ENCODE assay signal across 25 cellular contexts in genomic region chr3:172288625-172289024, GRCh38.
DNase-seq lines count a peak whose midpoint lies in the region; ATAC-seq and TF ChIP-seq lines count a peak whose summit lies in the region.
"Had no signal": no experiment of that assay in that cellular context is flagged by ENCODE, and none has a peak within 500 bp of the region (broad histone marks: within the 10 kb centered on the region; RNA-seq: fewer than 3 reads in every experiment).

No MANE protein-coding gene starts in this region.

- ATAC-seq in heart left ventricle (no peak), left ventricle myocardium superior (no peak), WTC11 (no peak), mucosa of descending colon (peak; percentile 8), upper lobe of right lung (peak; percentile 42), aorta (ENCODE audit: low FRiP score) (no peak)
- ATAC-seq: activated CD4-positive, CD25-positive, alpha-beta regulatory T cell treated with anti-CD3 and anti-CD28 coated beads, Interleukin-2, amount 50 U/mL, for 24 hours had no signal

- peaks cover 18% of the 10 kb centered on the region for H3K4me1 Mint-ChIP-seq in WTC11
- H3K4me1 Mint-ChIP-seq: memory B cell had no signal

- DNase-seq in heart left ventricle (no peak), left ventricle myocardium superior (no peak), WTC11 (ENCODE audit: low spot score) (no peak), mucosa of descending colon (no peak), upper lobe of right lung (no peak), aorta (no peak), NCI-H2081 (lab: John Stamatoyannopoulos, UW) (no peak)
- DNase-seq: ACHN; activated CD4-positive, alpha-beta T cell treated with anti-CD3 and anti-CD28 coated beads, Interleukin-2, amount 50 U/mL, for 48 hours; activated effector memory CD4-positive, alpha-beta T cell treated with Interleukin-2 at 50 U/mL for 16 hours; cerebellar nuclear complex; DMS153; H7; NCI-H1417 treated with DMSO at 0.1 percent for 48 hours; NCI-H2081 treated with DMSO at 0.1 percent for 48 hours; NCI-H226; NCI-H69; occipital lobe; psoas muscle; thyroid gland had no signal

- CTCF ChIA-PET in WTC11 (lab: Charles Lee), result interaction anchor here (1.1 to 1.4 kb wide), 2 partner anchors 8 to 45 kb away, joined by 3 to 4 read pairs; no protein-coding TSS in a partner anchor

- peak overlapping the region; percentile 67; the same call in 1 of the 2 replicates for H3K27ac Mint-ChIP-seq in WTC11
- H3K27ac Mint-ChIP-seq: memory B cell; stimulated activated naive CD8-positive, alpha-beta T cell treated with anti-CD3 and anti-CD28 coated beads, Interleukin-15, Interleukin-2, amounts not matched to agents 100 ng/mL and 50 ng/mL, for 24 hours had no signal

- no peak overlapping the region for H3K4me3 Mint-ChIP-seq in WTC11
- H3K4me3 Mint-ChIP-seq: memory B cell; stimulated activated naive CD8-positive, alpha-beta T cell treated with anti-CD3 and anti-CD28 coated beads, Interleukin-15, Interleukin-2, amounts not matched to agents 100 ng/mL and 50 ng/mL, for 24 hours had no signal

- TF ChIP-seq POLR2A in heart left ventricle (IDR thresholded peaks at IDR 0.05), result no peak

- no peaks in the 10 kb centered on the region for H3K9me3 Mint-ChIP-seq in WTC11
- H3K9me3 Mint-ChIP-seq: stimulated activated naive CD8-positive, alpha-beta T cell treated with anti-CD3 and anti-CD28 coated beads, Interleukin-15, Interleukin-2, amounts not matched to agents 100 ng/mL and 50 ng/mL, for 24 hours had no signal

- no peaks in the 10 kb centered on the region for H3K27me3 ChIP-seq in heart left ventricle
- no peaks in the 10 kb centered on the region for H3K27me3 ChIP-seq in upper lobe of right lung
- no peaks in the 10 kb centered on the region for H3K27me3 ChIP-seq in aorta (ENCODE audit: control insufficient read depth in 1 of 2, insufficient read depth in 2 of 2, low read length in 1 of 2)
- H3K27me3 ChIP-seq: SJSA1, thyroid gland had no signal

- POLR2A ChIA-PET in WTC11 (lab: Charles Lee), result no interaction called here

- H3K4me1 ChIP-seq in heart left ventricle, result peaks cover 0 to 87% (median 56%) of the 10 kb centered on the region in 12 donors
- no peaks in the 10 kb centered on the region for H3K4me1 ChIP-seq in mucosa of descending colon (ENCODE audit: low read depth)
- peaks cover 35% of the 10 kb centered on the region for H3K4me1 ChIP-seq in upper lobe of right lung
- peaks cover 3 to 4% of the 10 kb centered on the region in 2 donors for H3K4me1 ChIP-seq in aorta (ENCODE audit: control insufficient read depth in 1 of 2, insufficient read depth in 2 of 2, low read length in 2 of 2)

- H3K4me3 ChIP-seq in heart left ventricle (no peak overlapping the region), mucosa of descending colon (no peak overlapping the region), upper lobe of right lung (no peak overlapping the region), aorta (ENCODE audit: low read length in 2 of 2) (no peak overlapping the region)
- H3K4me3 ChIP-seq: psoas muscle, SJSA1, thyroid gland had no signal

- 55 to 75% (median 69%) methylated on average over 3 of the region's 3 CpGs for whole genome bisulfite sequencing in heart left ventricle, 4 donors
- WGBS in aorta, 2 donors, result 70 to 76% methylated on average over 3 of the region's 3 CpGs

- H3K9me3 ChIP-seq in heart left ventricle (no peaks in the 10 kb centered on the region), mucosa of descending colon (no peaks in the 10 kb centered on the region), upper lobe of right lung (no peaks in the 10 kb centered on the region), aorta (ENCODE audit: control insufficient read depth, low read length) (no peaks in the 10 kb centered on the region)
- H3K9me3 ChIP-seq: psoas muscle, SJSA1, thyroid gland had no signal

- H3K27ac ChIP-seq in heart left ventricle (peak overlapping the region; percentile 42 to 90 (median 76)), upper lobe of right lung (no peak overlapping the region), aorta (ENCODE audit: low read depth in 1 of 2, low read length in 2 of 2) (peak overlapping the region in 1 of 2 donors; percentile 17)
- H3K27ac ChIP-seq: KMS-11, psoas muscle, SJSA1, thyroid gland had no signal

- no peaks in the 10 kb centered on the region for H3K27me3 Mint-ChIP-seq in WTC11 (ENCODE audit: low read depth)
- H3K27me3 Mint-ChIP-seq: memory B cell; stimulated activated naive CD8-positive, alpha-beta T cell treated with anti-CD3 and anti-CD28 coated beads, Interleukin-15, Interleukin-2, amounts not matched to agents 100 ng/mL and 50 ng/mL, for 24 hours had no signal

- peaks cover 12% of the 10 kb centered on the region for H3K36me3 Mint-ChIP-seq in WTC11

- TF ChIP-seq CTCF in heart left ventricle (IDR thresholded peaks at IDR 0.05) (no peak), WTC11 (IDR thresholded peaks at IDR 0.05) (no peak), mucosa of descending colon (IDR thresholded peaks at IDR 0.05) (no peak), upper lobe of right lung (IDR thresholded peaks at IDR 0.05) (no peak)

- H3K36me3 ChIP-seq in heart left ventricle (peaks cover 0 to 52% (median 19%) of the 10 kb centered on the region in 9 donors), mucosa of descending colon (ENCODE audit: low read depth) (no peaks in the 10 kb centered on the region), upper lobe of right lung (peaks cover 51% of the 10 kb centered on the region), aorta (ENCODE audit: control insufficient read depth in 1 of 2, insufficient read depth in 2 of 2, low read length in 1 of 2) (no peaks in the 10 kb centered on the region)
- H3K36me3 ChIP-seq: thyroid gland had no signal

- intact Hi-C loops in heart left ventricle (cut with DNase I), result loop anchor here in 3 of 10 donors (5.0 to 10.0 kb wide), 3 partner anchors 34 to 251 kb away; partner anchors contain the start of gene FNDC3B (in 1 of the 3)
- intact Hi-C loops in left ventricle myocardium superior (cut with micrococcal nuclease), result no loop called here
- intact Hi-C loops in mucosa of descending colon (cut with DNase I, micrococcal nuclease), result no loop called here
- intact Hi-C loops in upper lobe of right lung (cut with DNase I), result no loop called here
- intact Hi-C loops in aorta (cut with DNase I), result no loop called here

TF ChIP-seq in WTC11, 78 proteins besides CTCF, POLR2A, EP300 and RAD21 (continues in another document):
- TF ChIP-seq ZNF532 (CRISPR knock-in tag; IDR thresholded peaks at IDR 0.05; ENCODE audit: borderline replicate concordance) (no peak), ZNF138 (CRISPR knock-in tag; conservative IDR thresholded peaks at IDR 0.05) (no peak), FOXP4 (CRISPR knock-in tag; IDR thresholded peaks at IDR 0.05) (no peak), FOXJ3 (CRISPR knock-in tag; IDR thresholded peaks at IDR 0.05; ENCODE audit: borderline replicate concordance) (no peak), ESRRA (CRISPR knock-in tag; IDR thresholded peaks at IDR 0.05; ENCODE audit: borderline replicate concordance) (no peak), EMX1 (CRISPR knock-in tag; IDR thresholded peaks at IDR 0.05) (no peak)

Comparison
In these comparisons a context has a peak if more than half of its experiments do, and no peak if none do; other contexts are left out.
1. ATAC-seq: peak in mucosa of descending colon (single experiment) and upper lobe of right lung (single experiment); none in heart left ventricle (0 of 4), left ventricle myocardium superior (single experiment), WTC11 (single experiment) and aorta (single experiment).